Comparison of ENCODE assay signal across 8 cellular contexts in the genomic region with DNA sequence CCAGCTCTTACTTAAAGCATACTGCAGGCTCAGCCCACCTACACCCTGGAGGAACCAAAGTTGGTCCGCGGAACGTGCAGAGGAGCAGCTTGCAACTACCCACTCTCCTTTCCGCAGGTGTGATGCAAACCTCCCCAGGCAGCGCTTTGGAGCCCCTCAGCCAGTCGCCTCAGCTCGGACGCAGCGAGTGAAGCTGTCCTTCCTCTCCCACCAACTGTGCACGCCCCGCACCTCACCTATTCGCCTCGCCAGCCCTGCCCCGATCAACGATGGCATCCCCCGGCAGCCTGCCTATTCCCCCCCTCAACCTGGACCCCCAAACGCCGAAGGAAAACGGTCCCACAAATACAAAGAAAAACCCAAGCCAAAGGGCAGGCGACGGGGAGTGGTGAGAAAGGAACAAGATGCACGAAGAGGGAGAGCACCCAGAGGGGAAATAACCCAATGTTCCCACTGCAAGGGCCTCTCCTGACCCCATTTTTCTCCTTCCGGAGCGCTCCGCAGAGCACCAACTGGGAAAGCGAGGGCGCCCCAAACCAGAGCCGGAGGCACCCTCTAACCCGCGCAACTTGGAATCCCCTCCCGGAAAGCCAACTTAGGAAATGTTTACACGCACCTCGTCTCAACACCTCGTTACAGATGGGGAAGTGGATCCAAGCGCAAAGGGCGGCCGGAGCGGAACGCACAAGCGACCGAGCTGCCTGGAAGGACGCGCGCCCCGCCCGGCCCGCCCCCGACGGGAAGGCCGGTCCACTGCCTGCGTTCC. TPM values are rescaled to one million over a fixed set of nuclear protein-coding genes. Genes with fewer than 3 reads are reported as not detected.
DNase-seq lines count a peak whose midpoint lies in the region; ATAC-seq lines count a peak whose summit lies in the region.

No MANE protein-coding gene starts in this region.

- no peaks in the 10 kb centered on the region for H3K27me3 ChIP-seq in CD8-positive, alpha-beta memory T cell (ENCODE audit: insufficient read depth, low read length, poor library complexity, severe bottlenecking)

- peak overlapping the region; percentile 92 for H3K27ac ChIP-seq in CD8-positive, alpha-beta memory T cell (ENCODE audit: low read depth, low read length)

- DNase-seq in CD8-positive, alpha-beta memory T cell, result peak; percentile 22 to 63 (median 46)
- DNase-seq in SW480 (ENCODE audit: low spot score), result peak; percentile 31
- DNase-seq in anterior cingulate cortex (lab: John Stamatoyannopoulos, UW), result peak in 43 of 58 donors; percentile 16 to 72 (median 52)
- DNase-seq in hepatic stellate cell (ENCODE audit: low spot score), result peak; percentile 32
- DNase-seq in putamen (ENCODE audit: low spot score), result peak; percentile 53
- DNase-seq in 8988T, result no peak

- peak overlapping the region; percentile 93 for H3K4me3 ChIP-seq in CD8-positive, alpha-beta memory T cell (ENCODE audit: low read length)

- ATAC-seq in GM19467 (IDR thresholded peaks at IDR 0.05; ENCODE audit: unreplicated experiment) (peak; percentile 43), HG03571 (IDR thresholded peaks at IDR 0.05; ENCODE audit: unreplicated experiment) (peak; percentile 49)

- no peaks in the 10 kb centered on the region for H3K36me3 ChIP-seq in CD8-positive, alpha-beta memory T cell (ENCODE audit: insufficient read depth, low read length)

- H3K4me1 Mint-ChIP-seq in CD8-positive, alpha-beta memory T cell, result peaks cover 37 to 48% (median 45%) of the 10 kb centered on the region in 3 donors

- H3K27ac Mint-ChIP-seq in CD8-positive, alpha-beta memory T cell, result peak overlapping the region; percentile 78 to 96 (median 90)

- H3K36me3 Mint-ChIP-seq in CD8-positive, alpha-beta memory T cell, result peaks cover 0 to 36% (median 6%) of the 10 kb centered on the region in 3 donors

- no peaks in the 10 kb centered on the region for H3K9me3 ChIP-seq in CD8-positive, alpha-beta memory T cell (ENCODE audit: low read length)

- H3K27me3 Mint-ChIP-seq in CD8-positive, alpha-beta memory T cell, result no peaks in the 10 kb centered on the region

- POLR2A ChIA-PET in CD8-positive, alpha-beta memory T cell (lab: Charles Lee), result no interaction called here

- no peaks in the 10 kb centered on the region for H3K9me3 Mint-ChIP-seq in CD8-positive, alpha-beta memory T cell

- peak overlapping the region; percentile 94 to 100 (median 98) for H3K4me3 Mint-ChIP-seq in CD8-positive, alpha-beta memory T cell

- CTCF ChIA-PET in CD8-positive, alpha-beta memory T cell (lab: Charles Lee), result interaction anchor here (1.2 to 2.0 kb wide), 2 partner anchors 21 to 33 kb away, joined by 3 to 9 read pairs; no protein-coding TSS in a partner anchor

- H3K4me1 ChIP-seq in CD8-positive, alpha-beta memory T cell (ENCODE audit: insufficient read depth, low read length), result peaks cover 24% of the 10 kb centered on the region

RNA-seq across cellular contexts. Expression of gene GLB1, which starts 0.7 kb away (rescaled TPM):
- 10 to 100 TPM; 41.5 to 50.9 TPM for total RNA-seq in CD8-positive, alpha-beta memory T cell
- 35.5 TPM for polyA plus RNA-seq in CD8-positive, alpha-beta memory T cell

RNA-seq across cellular contexts. Expression of gene TMPPE, which starts 0.7 kb away (rescaled TPM):
- total RNA-seq in CD8-positive, alpha-beta memory T cell, result 10 to 100 TPM; 12.0 to 13.2 TPM
- 0.62 TPM for polyA plus RNA-seq in CD8-positive, alpha-beta memory T cell

RNA-seq across cellular contexts. Expression of gene CRTAP, which starts 17.5 kb away (rescaled TPM):
- total RNA-seq in CD8-positive, alpha-beta memory T cell, result 10 to 100 TPM; 49.5 to 50.3 TPM
- 84.0 TPM for polyA plus RNA-seq in CD8-positive, alpha-beta memory T cell
